12 cellular contexts compared by ENCODE assay signal in the genomic region with DNA sequence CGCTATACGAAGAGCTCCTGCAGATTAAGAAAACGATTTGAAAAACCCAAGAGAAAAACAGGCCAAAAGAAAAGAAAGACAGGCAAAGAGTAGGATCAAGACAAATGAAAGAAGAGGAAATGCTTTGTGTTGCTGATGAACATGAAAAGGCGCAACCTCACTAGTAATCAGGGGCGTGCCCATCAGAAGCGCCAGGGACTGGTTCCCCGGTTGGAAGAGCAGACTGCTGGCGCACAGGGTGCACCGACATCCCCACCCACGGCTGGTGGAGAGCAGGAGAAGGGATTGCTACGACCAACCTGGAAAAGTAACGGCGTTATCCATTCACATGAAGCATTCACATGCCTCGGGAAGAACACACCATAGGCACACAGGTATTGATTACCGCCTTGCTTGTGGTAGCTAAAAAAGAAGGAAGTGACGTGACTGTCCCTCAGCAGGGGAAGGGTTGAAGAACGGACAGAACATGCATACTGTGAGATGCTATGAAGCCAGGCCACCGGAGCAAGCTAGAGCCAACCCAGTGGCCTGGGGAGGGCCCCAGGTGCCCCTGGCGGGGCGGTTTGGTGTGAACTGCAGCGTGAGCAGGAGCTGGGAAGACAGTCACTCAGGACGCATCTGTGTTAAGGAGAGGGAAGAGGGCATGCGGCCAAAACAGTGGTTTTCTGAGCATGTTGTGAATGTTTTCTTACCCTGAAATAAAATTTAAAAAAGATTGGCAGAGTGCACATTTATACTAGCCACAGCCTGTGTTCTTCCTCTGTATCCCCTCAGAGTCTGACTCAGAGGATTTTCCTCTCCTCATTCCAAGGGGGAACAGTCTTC. TPM values are rescaled to one million over a fixed set of nuclear protein-coding genes. Genes with fewer than 3 reads are reported as not detected.
DNase-seq lines count a peak whose midpoint lies in the region; ATAC-seq and TF ChIP-seq lines count a peak whose summit lies in the region.
"Had no signal": no experiment of that assay in that cellular context is flagged by ENCODE, and none has a peak within 500 bp of the region (broad histone marks: within the 10 kb centered on the region; RNA-seq: fewer than 3 reads in every experiment).

No MANE protein-coding gene starts in this region.

- peak overlapping the region; percentile 82 for H3K27ac ChIP-seq in GM23338 (ENCODE audit: low read depth)
- H3K27ac ChIP-seq: transverse colon had no signal

- H3K9me2 ChIP-seq in GM23338 (ENCODE audit: insufficient read depth), result no peaks in the 10 kb centered on the region

- H3K36me3 ChIP-seq in GM23338 (ENCODE audit: insufficient read depth), result no peaks in the 10 kb centered on the region
- H3K36me3 ChIP-seq: transverse colon had no signal

- TF ChIP-seq CTCF in GM23338 (conservative IDR thresholded peaks at IDR 0.05; ENCODE audit: low read depth in 2 of 2), result no peak
- TF ChIP-seq CTCF in mesothelial cell of epicardium (IDR thresholded peaks at IDR 0.05; ENCODE audit: unreplicated experiment), result no peak

- peaks cover 11% of the 10 kb centered on the region; the same call in 1 of the 2 replicates for H4K20me1 ChIP-seq in GM23338 (replicated peaks; ENCODE audit: insufficient read depth)

- H3K27ac Mint-ChIP-seq in GM23338 (peak overlapping the region; percentile 86), mesothelial cell of epicardium (peak overlapping the region; percentile 79)

- peaks cover 18% of the 10 kb centered on the region; the same call in 1 of the 2 replicates for H3F3A ChIP-seq in GM23338 (replicated peaks; ENCODE audit: low read depth)

- H3K4me1 ChIP-seq in GM23338 (ENCODE audit: insufficient read depth), result peaks cover 52% of the 10 kb centered on the region

- peak; percentile 76 for ATAC-seq in GM23338
- no peak for ATAC-seq in GM19397 (IDR thresholded peaks at IDR 0.05; ENCODE audit: unreplicated experiment)

- H3K9me3 Mint-ChIP-seq in GM23338, result no peaks in the 10 kb centered on the region
- no peaks in the 10 kb centered on the region for H3K9me3 Mint-ChIP-seq in mesothelial cell of epicardium

- peak overlapping the region; percentile 34 for H3K4me3 ChIP-seq in GM23338
- H3K4me3 ChIP-seq: transverse colon had no signal

- no peak overlapping the region for H2AFZ ChIP-seq in GM23338

- DNase-seq in GM23338 (ENCODE audit: low spot score) (peak; percentile 91), brain pericyte (ENCODE audit: low read depth, low spot score) (peak; percentile 51), mesothelial cell of epicardium (ENCODE audit: low spot score in 2 of 2, unreplicated experiment in 2 of 2) (no peak)
- DNase-seq in stimulated activated CD4-positive, alpha-beta T cell treated with anti-CD3 and anti-CD28 coated beads, Interleukin-4, amount 100 ng/mL, for 4 hours, result no peak
- no peak for DNase-seq in activated CD4-positive, alpha-beta T cell treated with anti-CD3 and anti-CD28 coated beads for 48 hours
- DNase-seq: activated T-cell treated with anti-CD3 and anti-CD28 coated beads, Interleukin-2, amount 50 U/mL, for 48 hours; caudate nucleus; Karpas-422; NCI-H2227 treated with DMSO at 0.1 percent for 48 hours; RPMI8226; transverse colon had no signal

- peaks cover 56% of the 10 kb centered on the region for H3K79me2 ChIP-seq in GM23338 (replicated peaks; ENCODE audit: insufficient read depth)

- peaks cover 10% of the 10 kb centered on the region for H3K27me3 Mint-ChIP-seq in GM23338 (ENCODE audit: insufficient read depth, low read depth, poor library complexity)
- no peaks in the 10 kb centered on the region for H3K27me3 Mint-ChIP-seq in mesothelial cell of epicardium (ENCODE audit: low read depth)

- H3K4me3 Mint-ChIP-seq in GM23338 (peak overlapping the region; percentile 55), mesothelial cell of epicardium (no peak overlapping the region)

- peak overlapping the region; percentile 60 for H3K4me2 ChIP-seq in GM23338

- no peaks in the 10 kb centered on the region for H3K27me3 ChIP-seq in GM23338 (ENCODE audit: insufficient read depth)
- H3K27me3 ChIP-seq: transverse colon had no signal

- H3K4me1 Mint-ChIP-seq in GM23338 (peaks cover 51% of the 10 kb centered on the region), mesothelial cell of epicardium (peaks cover 19% of the 10 kb centered on the region)

- no peaks in the 10 kb centered on the region; the same call in 2 of the 3 replicates for H3K36me3 Mint-ChIP-seq in GM23338 (ENCODE audit: low read depth)
- H3K36me3 Mint-ChIP-seq in mesothelial cell of epicardium, result no peaks in the 10 kb centered on the region

TF ChIP-seq in GM23338, 12 proteins besides CTCF, POLR2A, EP300 and RAD21 (continues in another document):
- TF ChIP-seq, protein P1, sequence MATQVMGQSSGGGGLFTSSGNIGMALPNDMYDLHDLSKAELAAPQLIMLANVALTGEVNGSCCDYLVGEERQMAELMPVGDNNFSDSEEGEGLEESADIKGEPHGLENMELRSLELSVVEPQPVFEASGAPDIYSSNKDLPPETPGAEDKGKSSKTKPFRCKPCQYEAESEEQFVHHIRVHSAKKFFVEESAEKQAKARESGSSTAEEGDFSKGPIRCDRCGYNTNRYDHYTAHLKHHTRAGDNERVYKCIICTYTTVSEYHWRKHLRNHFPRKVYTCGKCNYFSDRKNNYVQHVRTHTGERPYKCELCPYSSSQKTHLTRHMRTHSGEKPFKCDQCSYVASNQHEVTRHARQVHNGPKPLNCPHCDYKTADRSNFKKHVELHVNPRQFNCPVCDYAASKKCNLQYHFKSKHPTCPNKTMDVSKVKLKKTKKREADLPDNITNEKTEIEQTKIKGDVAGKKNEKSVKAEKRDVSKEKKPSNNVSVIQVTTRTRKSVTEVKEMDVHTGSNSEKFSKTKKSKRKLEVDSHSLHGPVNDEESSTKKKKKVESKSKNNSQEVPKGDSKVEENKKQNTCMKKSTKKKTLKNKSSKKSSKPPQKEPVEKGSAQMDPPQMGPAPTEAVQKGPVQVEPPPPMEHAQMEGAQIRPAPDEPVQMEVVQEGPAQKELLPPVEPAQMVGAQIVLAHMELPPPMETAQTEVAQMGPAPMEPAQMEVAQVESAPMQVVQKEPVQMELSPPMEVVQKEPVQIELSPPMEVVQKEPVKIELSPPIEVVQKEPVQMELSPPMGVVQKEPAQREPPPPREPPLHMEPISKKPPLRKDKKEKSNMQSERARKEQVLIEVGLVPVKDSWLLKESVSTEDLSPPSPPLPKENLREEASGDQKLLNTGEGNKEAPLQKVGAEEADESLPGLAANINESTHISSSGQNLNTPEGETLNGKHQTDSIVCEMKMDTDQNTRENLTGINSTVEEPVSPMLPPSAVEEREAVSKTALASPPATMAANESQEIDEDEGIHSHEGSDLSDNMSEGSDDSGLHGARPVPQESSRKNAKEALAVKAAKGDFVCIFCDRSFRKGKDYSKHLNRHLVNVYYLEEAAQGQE (IDR thresholded peaks at IDR 0.05; ENCODE audit: unreplicated experiment), result no peak

RNA-seq across cellular contexts. Expression of a gene that starts 18.3 kb away (rescaled TPM):
- total RNA-seq in GM23338 (2014; rRNA removed; shearing (Covaris generic)), result 32.2 and 39.2 TPM in 2 replicates
- polyA plus RNA-seq in GM23338 (2016; fragmentation: Nextera tagmentation; extraction: Ambion mirVana), result 24.0 and 24.9 TPM in 2 replicates
- 134 to 146 TPM (median 141 TPM) in 3 replicates for total RNA-seq in mesothelial cell of epicardium

RNA-seq across cellular contexts. Expression of a gene that starts 21.3 kb away (rescaled TPM):
- total RNA-seq in GM23338 (2014; rRNA removed; shearing (Covaris generic)), result 37.1 and 61.1 TPM in 2 replicates
- polyA plus RNA-seq in GM23338 (2016; fragmentation: Nextera tagmentation; extraction: Ambion mirVana), result 47.6 and 59.6 TPM in 2 replicates
- 34.7 to 38.4 TPM (median 36.5 TPM) in 3 replicates for total RNA-seq in mesothelial cell of epicardium

RNA-seq across cellular contexts. Expression of a gene that starts 24.0 kb away (rescaled TPM):
- 42.5 and 57.4 TPM in 2 replicates for total RNA-seq in GM23338 (2014; rRNA removed; shearing (Covaris generic))
- 36.4 and 37.4 TPM in 2 replicates for polyA plus RNA-seq in GM23338 (2016; fragmentation: Nextera tagmentation; extraction: Ambion mirVana)
- 86.8 to 97.6 TPM (median 92.5 TPM) in 3 replicates for total RNA-seq in mesothelial cell of epicardium

RNA-seq across cellular contexts. Expression of a gene that starts 45.2 kb away (rescaled TPM):
- 90.4 and 106 TPM in 2 replicates for total RNA-seq in GM23338 (2014; rRNA removed; shearing (Covaris generic))
- 64.8 and 75.5 TPM in 2 replicates for polyA plus RNA-seq in GM23338 (2016; fragmentation: Nextera tagmentation; extraction: Ambion mirVana)
- 236 to 249 TPM (median 243 TPM) in 3 replicates for total RNA-seq in mesothelial cell of epicardium

RNA-seq across cellular contexts. Expression of a gene that starts 46.9 kb away (rescaled TPM):
- 17.4 and 19.8 TPM in 2 replicates for total RNA-seq in GM23338 (2014; rRNA removed; shearing (Covaris generic))
- 27.1 TPM in 2 replicates for polyA plus RNA-seq in GM23338 (2016; fragmentation: Nextera tagmentation; extraction: Ambion mirVana)
- total RNA-seq in mesothelial cell of epicardium, result 17.0 to 17.5 TPM (median 17.4 TPM) in 3 replicates

Comparison
In these comparisons a context has a peak if more than half of its experiments do, and no peak if none do; other contexts are left out.
1. DNase-seq: peak in GM23338 (single experiment) and brain pericyte (single experiment); none in mesothelial cell of epicardium (0 of 2), stimulated activated CD4-positive, alpha-beta T cell treated with anti-CD3 and anti-CD28 coated beads, Interleukin-4, amount 100 ng/mL, for 4 hours (0 of 2) and activated CD4-positive, alpha-beta T cell treated with anti-CD3 and anti-CD28 coated beads for 48 hours (single experiment).